Comparison of ENCODE assay signal across 8 cellular contexts in genomic region chr10:133335238-133336122, GRCh38. TPM values are rescaled to one million over a fixed set of nuclear protein-coding genes. Genes with fewer than 3 reads are reported as not detected.
A peak's percentile ranks its signal among the peaks of the same experiment; 100 is the strongest.
DNase-seq lines count a peak whose midpoint lies in the region; ATAC-seq, FAIRE-seq and TF ChIP-seq lines count a peak whose summit lies in the region.

No MANE protein-coding gene starts in this region.

- peak overlapping the region; percentile 80 for H3K27ac ChIP-seq in caudate nucleus (ENCODE audit: low read depth, low read length)
- no peak overlapping the region for H3K27ac ChIP-seq in keratinocyte (ENCODE audit: control insufficient read depth, insufficient read depth, low read length)
- H3K27ac ChIP-seq in Karpas-422 (ENCODE audit: low read length), result no peak overlapping the region

- H3K4me1 ChIP-seq in keratinocyte (ENCODE audit: control insufficient read depth, extremely low read depth, insufficient read depth, low read length), result no peaks in the 10 kb centered on the region
- H3K4me1 ChIP-seq in Karpas-422 (ENCODE audit: low read length), result no peaks in the 10 kb centered on the region

- peak; percentile 64 for DNase-seq in activated CD4-positive, CD25-positive, alpha-beta regulatory T cell treated with anti-CD3 and anti-CD28 coated beads, Interleukin-2, amount 50 U/mL, for 72 hours
- DNase-seq in caudate nucleus (lab: John Stamatoyannopoulos, UW), result peak in 52 of 61 donors; percentile 14 to 92 (median 65)
- no peak for DNase-seq in keratinocyte (ENCODE audit: low read depth, low spot score)
- peak; percentile 48 to 59 (median 56) for DNase-seq in stimulated activated CD4-positive, alpha-beta T cell treated with anti-CD3 and anti-CD28 coated beads, Interleukin-1b, Interleukin-23, amount 100 ng/mL, for 24 hours (ENCODE audit: low read depth in 4 of 4, low spot score in 1 of 4)
- DNase-seq in Karpas-422, result no peak

- H3K9me3 ChIP-seq in keratinocyte (ENCODE audit: control insufficient read depth, low read depth, low read length) (no peaks in the 10 kb centered on the region), Karpas-422 (ENCODE audit: low read length) (peaks cover 22% of the 10 kb centered on the region)

- H2AFZ ChIP-seq in keratinocyte (ENCODE audit: control insufficient read depth, low read length), result no peak overlapping the region
- no peak overlapping the region for H2AFZ ChIP-seq in Karpas-422 (ENCODE audit: low read length)

- no peak for FAIRE-seq in keratinocyte (lab: Jason Lieb, UNC)

- no peaks in the 10 kb centered on the region for H3K9me1 ChIP-seq in keratinocyte (ENCODE audit: control insufficient read depth, extremely low read depth, insufficient read depth, low read length)

- H4K20me1 ChIP-seq in keratinocyte (ENCODE audit: control insufficient read depth, extremely low read depth, insufficient read depth, low read length), result no peaks in the 10 kb centered on the region
- no peaks in the 10 kb centered on the region for H4K20me1 ChIP-seq in Karpas-422 (ENCODE audit: insufficient read depth, low read depth, low read length)

- H3K27me3 ChIP-seq in keratinocyte (ENCODE audit: control insufficient read depth, extremely low read depth, insufficient read depth, low read length) (peaks cover 56% of the 10 kb centered on the region), Karpas-422 (ENCODE audit: low read length) (no peaks in the 10 kb centered on the region)

- H3K4me2 ChIP-seq in keratinocyte (ENCODE audit: control insufficient read depth, extremely low read depth, insufficient read depth, low read depth, low read length) (peak overlapping the region; percentile 32), Karpas-422 (ENCODE audit: low read depth, low read length, poor library complexity, severe bottlenecking) (no peak overlapping the region)

- H3K4me3 ChIP-seq in keratinocyte (ENCODE audit: control insufficient read depth in 2 of 3, extremely low read depth in 1 of 3, insufficient read depth in 2 of 3, low read depth in 1 of 3, low read length in 3 of 3) (peak overlapping the region in 2 of 3 experiments; percentile 32 to 49), Karpas-422 (ENCODE audit: low read length) (no peak overlapping the region)

- peak; percentile 55 for ATAC-seq in GM21723 (IDR thresholded peaks at IDR 0.05; ENCODE audit: unreplicated experiment)
- no peak for ATAC-seq in HG03039 (IDR thresholded peaks at IDR 0.05; ENCODE audit: unreplicated experiment)
- no peak for ATAC-seq in HG02610 (IDR thresholded peaks at IDR 0.05; ENCODE audit: unreplicated experiment)

- no peaks in the 10 kb centered on the region for H3K9me2 ChIP-seq in Karpas-422 (replicated peaks; ENCODE audit: insufficient read depth, low read length)

- H3K9ac ChIP-seq in keratinocyte (ENCODE audit: control insufficient read depth, extremely low read depth, insufficient read depth, low read length), result peak overlapping the region; percentile 9
- H3K9ac ChIP-seq in Karpas-422 (ENCODE audit: low read length), result no peak overlapping the region

- dilution Hi-C loops in keratinocyte (cut with MboI; ENCODE audit: extremely low pct_ligation_motif_present, low sequenced_read_pairs), result no loop called here

- H3K36me3 ChIP-seq in keratinocyte (ENCODE audit: control insufficient read depth in 2 of 2, extremely low read depth in 1 of 2, insufficient read depth in 2 of 2, low read length in 2 of 2) (no peaks in the 10 kb centered on the region), Karpas-422 (ENCODE audit: insufficient read depth, low read length) (no peaks in the 10 kb centered on the region)

- TF ChIP-seq CTCF in keratinocyte (optimal IDR thresholded peaks at IDR 0.05 in 1 of 3, IDR thresholded peaks at IDR 0.05 in 1 of 3, conservative IDR thresholded peaks at IDR 0.05 in 1 of 3; ENCODE audit: extremely low read depth in 1 of 3, insufficient read depth in 2 of 3, low read length in 3 of 3), result no peak

- no peaks in the 10 kb centered on the region for H3K79me2 ChIP-seq in keratinocyte (ENCODE audit: control insufficient read depth, insufficient read depth, low read length)
- no peaks in the 10 kb centered on the region for H3K79me2 ChIP-seq in Karpas-422 (ENCODE audit: low read length)

RNA-seq across cellular contexts. Expression of gene CALY, which starts 1.2 kb away (rescaled TPM):
- not detected in 3 replicates for polyA plus RNA-seq in keratinocyte
- polyA plus RNA-seq in keratinocyte (2011; ENCODE audit: low read depth), result not detected
- not detected in 2 replicates for polyA plus RNA-seq in keratinocyte (2011; cell fraction: cytosol; rRNA removed)
- polyA plus RNA-seq in keratinocyte (2011; cell fraction: nucleus; rRNA removed), result not detected in 2 replicates
- not detected in 2 replicates for polyA plus RNA-seq in keratinocyte (2012; ENCODE audit: low replicate concordance)
- polyA minus RNA-seq in keratinocyte, result not detected in 3 replicates
- not detected for polyA minus RNA-seq in keratinocyte (2011; cell fraction: cytosol; rRNA and poly(A)+ RNA removed)
- not detected in 2 replicates for polyA minus RNA-seq in keratinocyte (2011; cell fraction: nucleus; rRNA and poly(A)+ RNA removed)
- total RNA-seq in Karpas-422 (2014; rRNA removed; shearing (Covaris generic); ENCODE audit: low replicate concordance), result not detected in 2 replicates

RNA-seq across cellular contexts. Expression of gene PRAP1, which starts 11.7 kb away (rescaled TPM):
- polyA plus RNA-seq in keratinocyte, result not detected in 3 replicates
- not detected for polyA plus RNA-seq in keratinocyte (2011; ENCODE audit: low read depth)
- polyA plus RNA-seq in keratinocyte (2011; cell fraction: cytosol; rRNA removed), result not detected in 2 replicates
- not detected in 2 replicates for polyA plus RNA-seq in keratinocyte (2011; cell fraction: nucleus; rRNA removed)
- not detected in 2 replicates for polyA plus RNA-seq in keratinocyte (2012; ENCODE audit: low replicate concordance)
- polyA minus RNA-seq in keratinocyte, result not detected in 3 replicates
- not detected for polyA minus RNA-seq in keratinocyte (2011; cell fraction: cytosol; rRNA and poly(A)+ RNA removed)
- polyA minus RNA-seq in keratinocyte (2011; cell fraction: nucleus; rRNA and poly(A)+ RNA removed), result not detected in 2 replicates
- total RNA-seq in Karpas-422 (2014; rRNA removed; shearing (Covaris generic); ENCODE audit: low replicate concordance), result not detected in 2 replicates

RNA-seq across cellular contexts. Expression of gene FUOM, which starts 22.3 kb away (rescaled TPM):
- polyA plus RNA-seq in keratinocyte, result 11.3 to 15.5 TPM (median 14.2 TPM) in 3 replicates
- 2.5 TPM for polyA plus RNA-seq in keratinocyte (2011; ENCODE audit: low read depth)
- 7.3 and 21.6 TPM in 2 replicates for polyA plus RNA-seq in keratinocyte (2011; cell fraction: cytosol; rRNA removed)
- 4.5 and 7.6 TPM in 2 replicates for polyA plus RNA-seq in keratinocyte (2011; cell fraction: nucleus; rRNA removed)
- 2.7 and 18.2 TPM in 2 replicates for polyA plus RNA-seq in keratinocyte (2012; ENCODE audit: low replicate concordance)
- 2.5 to 4.7 TPM (median 3.3 TPM) in 3 replicates for polyA minus RNA-seq in keratinocyte
- 9.4 TPM for polyA minus RNA-seq in keratinocyte (2011; cell fraction: cytosol; rRNA and poly(A)+ RNA removed)
- polyA minus RNA-seq in keratinocyte (2011; cell fraction: nucleus; rRNA and poly(A)+ RNA removed), result 2.4 and 3.9 TPM in 2 replicates
- 0.97 and 1.5 TPM in 2 replicates for total RNA-seq in Karpas-422 (2014; rRNA removed; shearing (Covaris generic); ENCODE audit: low replicate concordance)

RNA-seq across cellular contexts. Expression of gene ZNF511, which starts 26.8 kb away (rescaled TPM):
- 15.3 to 22.0 TPM (median 20.2 TPM) in 3 replicates for polyA plus RNA-seq in keratinocyte
- polyA plus RNA-seq in keratinocyte (2011; ENCODE audit: low read depth), result 13.8 TPM
- 11.8 and 12.5 TPM in 2 replicates for polyA plus RNA-seq in keratinocyte (2011; cell fraction: cytosol; rRNA removed)
- 7.4 and 8.4 TPM in 2 replicates for polyA plus RNA-seq in keratinocyte (2011; cell fraction: nucleus; rRNA removed)
- polyA plus RNA-seq in keratinocyte (2012; ENCODE audit: low replicate concordance), result 8.7 and 29.5 TPM in 2 replicates
- 11.4 to 25.4 TPM (median 11.7 TPM) in 3 replicates for polyA minus RNA-seq in keratinocyte
- 15.0 TPM for polyA minus RNA-seq in keratinocyte (2011; cell fraction: cytosol; rRNA and poly(A)+ RNA removed)
- 2.8 and 3.7 TPM in 2 replicates for polyA minus RNA-seq in keratinocyte (2011; cell fraction: nucleus; rRNA and poly(A)+ RNA removed)
- total RNA-seq in Karpas-422 (2014; rRNA removed; shearing (Covaris generic); ENCODE audit: low replicate concordance), result 14.0 and 38.6 TPM in 2 replicates

RNA-seq across cellular contexts. Expression of gene TUBGCP2, which starts 26.8 kb away (rescaled TPM):
- polyA plus RNA-seq in keratinocyte, result 38.0 to 55.8 TPM (median 48.2 TPM) in 3 replicates
- 18.0 TPM for polyA plus RNA-seq in keratinocyte (2011; ENCODE audit: low read depth)
- polyA plus RNA-seq in keratinocyte (2011; cell fraction: cytosol; rRNA removed), result 40.3 and 41.4 TPM in 2 replicates
- polyA plus RNA-seq in keratinocyte (2011; cell fraction: nucleus; rRNA removed), result 58.3 and 61.5 TPM in 2 replicates
- 33.3 and 56.3 TPM in 2 replicates for polyA plus RNA-seq in keratinocyte (2012; ENCODE audit: low replicate concordance)
- 55.2 to 61.1 TPM (median 59.1 TPM) in 3 replicates for polyA minus RNA-seq in keratinocyte
- polyA minus RNA-seq in keratinocyte (2011; cell fraction: cytosol; rRNA and poly(A)+ RNA removed), result 64.1 TPM
- 35.8 and 45.1 TPM in 2 replicates for polyA minus RNA-seq in keratinocyte (2011; cell fraction: nucleus; rRNA and poly(A)+ RNA removed)
- total RNA-seq in Karpas-422 (2014; rRNA removed; shearing (Covaris generic); ENCODE audit: low replicate concordance), result 21.4 and 29.5 TPM in 2 replicates

Comparison
In these comparisons a context has a peak if more than half of its experiments do, and no peak if none do; other contexts are left out.
1. DNase-seq: peak in activated CD4-positive, CD25-positive, alpha-beta regulatory T cell treated with anti-CD3 and anti-CD28 coated beads, Interleukin-2, amount 50 U/mL, for 72 hours (single experiment), caudate nucleus (52 of 61) and stimulated activated CD4-positive, alpha-beta T cell treated with anti-CD3 and anti-CD28 coated beads, Interleukin-1b, Interleukin-23, amount 100 ng/mL, for 24 hours (4 of 4); none in keratinocyte (single experiment) and Karpas-422 (single experiment).